8 cellular contexts compared by ENCODE assay signal in genomic region chrX:106619797-106620196, GRCh38. TPM values are rescaled to one million over a fixed set of nuclear protein-coding genes. Genes with fewer than 3 reads are reported as not detected.
A peak's percentile ranks its signal among the peaks of the same experiment; 100 is the strongest.
DNase-seq lines count a peak whose midpoint lies in the region; FAIRE-seq and TF ChIP-seq lines count a peak whose summit lies in the region.
"Had no signal": no experiment of that assay in that cellular context is flagged by ENCODE, and none has a peak within 500 bp of the region (broad histone marks: within the 10 kb centered on the region; RNA-seq: fewer than 3 reads in every experiment).

No MANE protein-coding gene starts in this region.

- intact Hi-C loops in kidney (cut with DNase I) = no loop called here

- H3K4me3 ChIP-seq in LNCaP clone FGC (ENCODE audit: low read depth, low read length) = no peak overlapping the region
- no peak overlapping the region for H3K4me3 ChIP-seq in choroid plexus epithelial cell (ENCODE audit: low read depth, low read length)
- no peak overlapping the region for H3K4me3 ChIP-seq in parathyroid adenoma (ENCODE audit: low read depth, low read length)
- no peak overlapping the region for H3K4me3 ChIP-seq in coronary artery
- H3K4me3 ChIP-seq in kidney (ENCODE audit: low read length in 2 of 2) = no peak overlapping the region

- no peaks in the 10 kb centered on the region for H3K9me3 ChIP-seq in parathyroid adenoma (ENCODE audit: control insufficient read depth, low read length)
- no peaks in the 10 kb centered on the region for H3K9me3 ChIP-seq in kidney (ENCODE audit: control insufficient read depth in 1 of 2, low read length in 2 of 2)

- no peaks in the 10 kb centered on the region for H3K79me2 ChIP-seq in parathyroid adenoma

- TF ChIP-seq POLR2A in erythroblast (IDR thresholded peaks at IDR 0.05; ENCODE audit: low read length) = no peak

- no peak overlapping the region for H3K27ac ChIP-seq in parathyroid adenoma
- H3K27ac ChIP-seq in coronary artery = no peak overlapping the region
- no peak overlapping the region for H3K27ac ChIP-seq in kidney (ENCODE audit: low read depth in 2 of 2, low read length in 2 of 2)

- H3K9ac ChIP-seq in parathyroid adenoma (no peak overlapping the region), kidney (ENCODE audit: low read length in 2 of 2) (no peak overlapping the region)

- H3K4me2 ChIP-seq in parathyroid adenoma (ENCODE audit: low read length) = no peak overlapping the region

- no peak for DNase-seq in LNCaP clone FGC (ENCODE audit: low read depth)
- DNase-seq in choroid plexus epithelial cell (ENCODE audit: low read depth) = peak; percentile 31
- DNase-seq in coronary artery (ENCODE audit: low spot score) = no peak
- DNase-seq in kidney = no peak
- DNase-seq in erythroblast (lab: John Stamatoyannopoulos, UW) = no peak
- DNase-seq: left ventricle myocardium superior had no signal

- H3K4me1 ChIP-seq in parathyroid adenoma (no peaks in the 10 kb centered on the region), kidney (ENCODE audit: control insufficient read depth in 1 of 2, insufficient read depth in 1 of 2, low read depth in 1 of 2, low read length in 2 of 2) (no peaks in the 10 kb centered on the region)

- H3K36me3 ChIP-seq in parathyroid adenoma (ENCODE audit: control insufficient read depth, insufficient read depth, low read length) = no peaks in the 10 kb centered on the region
- no peaks in the 10 kb centered on the region for H3K36me3 ChIP-seq in kidney (ENCODE audit: control insufficient read depth in 1 of 2, insufficient read depth in 2 of 2, low read length in 2 of 2)

- TF ChIP-seq CTCF in GM12874 (IDR thresholded peaks at IDR 0.05; ENCODE audit: insufficient read depth, low read depth, low read length) (peak; percentile 11; the same call in 1 of the 2 replicates), LNCaP clone FGC (IDR thresholded peaks at IDR 0.05; ENCODE audit: control insufficient read depth, extremely low read depth, insufficient read depth) (peak; percentile 46; the same call in 1 of the 2 replicates), choroid plexus epithelial cell (conservative IDR thresholded peaks at IDR 0.05; ENCODE audit: low read depth, low read length) (peak; percentile 55), parathyroid adenoma (IDR thresholded peaks at IDR 0.05) (peak; percentile 26), coronary artery (IDR thresholded peaks at IDR 0.05) (no peak), kidney (IDR thresholded peaks at IDR 0.05; ENCODE audit: borderline replicate concordance, extremely low read depth, insufficient read depth) (no peak)

- FAIRE-seq in kidney (lab: Jason Lieb, UNC) = no peak

- H2AFZ ChIP-seq in parathyroid adenoma = no peak overlapping the region

- no peaks in the 10 kb centered on the region for H3K27me3 ChIP-seq in parathyroid adenoma (ENCODE audit: control insufficient read depth, insufficient read depth, low read length)

RNA-seq across cellular contexts. Expression of gene RADX, which starts 8.0 kb away (rescaled TPM):
- total RNA-seq in kidney = 4.7 TPM
- polyA plus RNA-seq in kidney (ENCODE audit: insufficient read depth, low read depth, low replicate concordance) = 3.2 TPM

Comparison
In these comparisons a context has a peak if more than half of its experiments do, and no peak if none do; other contexts are left out.
1. CTCF ChIP-seq: peak in GM12874 (single experiment), LNCaP clone FGC (single experiment), choroid plexus epithelial cell (single experiment) and parathyroid adenoma (single experiment); none in coronary artery (single experiment) and kidney (single experiment).